ENCODE assay signal across 29 cellular contexts in genomic region chr12:103382119-103382518, GRCh38.
"Had no signal": no experiment of that assay in that cellular context is flagged by ENCODE, and none has a peak within 500 bp of the region (broad histone marks: within the 10 kb centered on the region; RNA-seq: fewer than 3 reads in every experiment).

No MANE protein-coding gene starts in this region.

- H3K27ac ChIP-seq: PC-9, RWPE1, SJCRH30, SK-N-MC had no signal

- H2AFZ ChIP-seq: PC-9 had no signal

- ATAC-seq: Panc1, Right ventricle myocardium inferior, SK-N-SH treated with all-trans-retinoic acid at 6 μM for 48 hours, T-cell had no signal

- H3K36me3 ChIP-seq: SJCRH30 had no signal

- H3K4me2 ChIP-seq: PC-9 had no signal

- FAIRE-seq: RCC 7860 had no signal

- DNase-seq: MM.1S, MV-4-11, NCI-H1092, NCI-H1105, NCI-H1417 treated with DMSO at 0.1 percent for 48 hours, NCI-H1436 treated with DMSO at 0.1 percent for 48 hours, NCI-H1694 treated with DMSO at 0.1 percent for 48 hours, NCI-H187 treated with DMSO at 0.1 percent for 48 hours, NCI-H2029, NCI-H2171 treated with DMSO at 0.1 percent for 48 hours, NCI-H2227 treated with DMSO at 0.1 percent for 48 hours, NCI-H345, NCI-H446, NCI-H510A treated with DMSO at 0.1 percent for 48 hours, NCI-H526, NCI-H69, NCI-H748 treated with DMSO at 0.1 percent for 48 hours, NCI-H82, PC-9, SHP77, SIG-M5, SJCRH30, T-cell had no signal

- H3K27me3 ChIP-seq: SJCRH30 had no signal

- H3K4me1 ChIP-seq: SJCRH30 had no signal

- H3K4me3 ChIP-seq: PC-9, SJCRH30, SK-N-MC had no signal

- H3K9me3 ChIP-seq: SJCRH30 had no signal
